Comparison of ENCODE assay signal across 9 cellular contexts in the genomic region with DNA sequence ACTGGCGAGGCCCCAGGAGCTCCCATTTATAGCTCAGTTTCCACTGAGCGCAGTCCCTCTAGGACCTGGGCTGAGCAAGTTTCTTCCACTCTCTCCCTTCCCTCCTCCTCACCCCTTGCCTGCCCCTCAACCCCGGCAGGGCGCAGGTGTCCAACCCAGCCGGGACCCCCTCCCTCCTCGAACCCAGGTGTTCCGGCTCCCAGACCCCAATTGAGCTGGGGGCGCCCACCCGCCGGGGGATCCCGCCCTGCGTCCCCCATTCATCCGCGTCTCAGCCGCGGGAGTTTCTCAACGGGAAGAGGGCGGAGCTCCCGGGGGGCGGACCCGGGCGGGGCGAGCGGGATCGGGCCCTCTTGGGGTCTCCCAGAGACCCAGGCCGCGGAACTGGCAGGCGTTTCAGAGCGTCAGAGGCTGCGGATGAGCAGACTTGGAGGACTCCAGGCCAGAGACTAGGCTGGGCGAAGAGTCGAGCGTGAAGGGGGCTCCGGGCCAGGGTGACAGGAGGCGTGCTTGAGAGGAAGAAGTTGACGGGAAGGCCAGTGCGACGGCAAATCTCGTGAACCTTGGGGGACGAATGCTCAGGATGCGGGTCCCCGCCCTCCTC. TPM values are rescaled to one million over a fixed set of nuclear protein-coding genes. Genes with fewer than 3 reads are reported as not detected.
DNase-seq lines count a peak whose midpoint lies in the region; ATAC-seq, FAIRE-seq and TF ChIP-seq lines count a peak whose summit lies in the region.
"Had no signal": no experiment of that assay in that cellular context is flagged by ENCODE, and none has a peak within 500 bp of the region (broad histone marks: within the 10 kb centered on the region; RNA-seq: fewer than 3 reads in every experiment).

Gene KIRREL2 (plus strand): TSS at position 366 of the 604 bp plus-strand sequence. CDS start 209 bp downstream, at position 575.

- H3K9ac ChIP-seq in GM23248 = peak within 1 kb of the TSS; percentile 20; the same call in 1 of the 2 replicates

- H3F3A ChIP-seq in GM23248 (ENCODE audit: insufficient read depth) = no peaks in the 10 kb centered on the region

- H3K27me3 ChIP-seq in GM23248 (replicated peaks; ENCODE audit: insufficient read depth) = peaks cover 75% of the 10 kb centered on the region

- H3K4me2 ChIP-seq in GM23248 (ENCODE audit: unreplicated experiment) = peak within 1 kb of the TSS; percentile 81

- intact Hi-C loops in mucosa of descending colon (cut with DNase I, micrococcal nuclease) = no loop called here

- peak within 1 kb of the TSS; percentile 77 for H2AFZ ChIP-seq in GM23248

- H3K9me2 ChIP-seq in GM23248 (ENCODE audit: insufficient read depth) = no peaks in the 10 kb centered on the region

- no peak for TF ChIP-seq CTCF in choroid plexus epithelial cell (conservative IDR thresholded peaks at IDR 0.05; ENCODE audit: low read depth, low read length)
- TF ChIP-seq CTCF in mucosa of descending colon (IDR thresholded peaks at IDR 0.05) = no peak

- H4K20me1 ChIP-seq in GM23248 (ENCODE audit: insufficient read depth) = no peaks in the 10 kb centered on the region

- H3K9me3 ChIP-seq in GM23248 (ENCODE audit: low read depth) = no peaks in the 10 kb centered on the region
- no peaks in the 10 kb centered on the region for H3K9me3 ChIP-seq in mucosa of descending colon
- H3K9me3 ChIP-seq: SJSA1 had no signal

- FAIRE-seq in urothelium cell line (lab: Jason Lieb, UNC) = no peak

- no peaks in the 10 kb centered on the region for H3K79me2 ChIP-seq in GM23248 (ENCODE audit: insufficient read depth)

- peak within 1 kb of the TSS; percentile 73 for H3K4me3 ChIP-seq in GM23248
- peak within 1 kb of the TSS; percentile 51 for H3K4me3 ChIP-seq in choroid plexus epithelial cell (ENCODE audit: low read depth, low read length)
- no peak within 1 kb of the TSS for H3K4me3 ChIP-seq in mucosa of descending colon
- H3K4me3 ChIP-seq: SJSA1 had no signal

- ATAC-seq in mucosa of descending colon (peak; percentile 35), GM21576 (IDR thresholded peaks at IDR 0.05; ENCODE audit: unreplicated experiment) (no peak)

- H3K36me3 ChIP-seq in GM23248 (ENCODE audit: low read depth) = no peaks in the 10 kb centered on the region
- H3K36me3 ChIP-seq in mucosa of descending colon (ENCODE audit: low read depth) = no peaks in the 10 kb centered on the region
- H3K36me3 ChIP-seq: SJSA1 had no signal

- H3K4me1 ChIP-seq in GM23248 (ENCODE audit: insufficient read depth) (no peaks in the 10 kb centered on the region), mucosa of descending colon (ENCODE audit: low read depth) (no peaks in the 10 kb centered on the region)
- H3K4me1 ChIP-seq: SJSA1 had no signal

- in situ Hi-C loops in GM23248 (cut with MboI) = no loop called here

- H3K27ac ChIP-seq in GM23248 = no peak within 1 kb of the TSS
- H3K27ac ChIP-seq: SJSA1 had no signal

- 2% methylated on average over 30 to 38 of the region's 42 CpGs for WGBS in GM23248 (ENCODE audit: low coverage in 1 of 2, low lambda C conversion rate in 2 of 2, missing lambda C conversion rate in 2 of 2), 2 experiments

- DNase-seq in GM23248 (no peak), choroid plexus epithelial cell (ENCODE audit: low read depth) (no peak), mucosa of descending colon (no peak), urothelium cell line (ENCODE audit: low spot score) (peak; percentile 42), hippocampal formation (lab: John Stamatoyannopoulos, UW) (no peak), SKM-1 treated with dmso at 0.1 percent for 144 hours (lab: John Stamatoyannopoulos, UW; ENCODE audit: unreplicated experiment) (no peak)

TF ChIP-seq in PFSK-1, 5 proteins besides CTCF, POLR2A, EP300 and RAD21:
- TF ChIP-seq POLR2AphosphoS5 (IDR thresholded peaks at IDR 0.05; ENCODE audit: low read depth, low read length) (peak; percentile 53), FOXP2 (optimal IDR thresholded peaks at IDR 0.05; ENCODE audit: borderline replicate concordance, extremely low read depth, extremely low read length, insufficient read depth) (no peak), TAF1 (IDR thresholded peaks at IDR 0.05; ENCODE audit: borderline replicate concordance, insufficient read depth, low read length) (0 out of 2 replicates have a peak, but pooled peaks have one; percentile 11)

RNA-seq across cellular contexts. Expression of gene KIRREL2, which starts in this region (rescaled TPM):
- total RNA-seq in GM23248 (2014; rRNA removed; shearing (Covaris generic)) = not detected in 2 replicates
- polyA plus RNA-seq in GM23248 (2016; fragmentation: Nextera tagmentation; extraction: Ambion mirVana) = not detected in 2 replicates
- 6.0 TPM for polyA plus RNA-seq in PFSK-1 (2012; ENCODE audit: insufficient read length, low read depth)
- total RNA-seq in mucosa of descending colon = under 1 TPM in 1 of 3 donors, not detected in 2; 0.09 TPM
- total RNA-seq: SJSA1 had no signal

Comparison
In these comparisons a context has a peak if more than half of its experiments do, and no peak if none do; other contexts are left out.
1. Peak in ATAC-seq in mucosa of descending colon; RNA of the gene not detected or under 1 TPM.